12 cellular contexts compared by ENCODE assay signal in genomic region chr3:184766555-184767261, GRCh38. TPM values are rescaled to one million over a fixed set of nuclear protein-coding genes. Genes with fewer than 3 reads are reported as not detected.
DNase-seq lines count a peak whose midpoint lies in the region; ATAC-seq and FAIRE-seq lines count a peak whose summit lies in the region.
"Had no signal": no experiment of that assay in that cellular context is flagged by ENCODE, and none has a peak within 500 bp of the region (broad histone marks: within the 10 kb centered on the region; RNA-seq: fewer than 3 reads in every experiment).

No MANE protein-coding gene starts in this region.

- H3K9me3 Mint-ChIP-seq in activated CD4-positive, alpha-beta T cell treated with anti-CD3 and anti-CD28 coated beads for 36 hours (ENCODE audit: low read depth), result no peaks in the 10 kb centered on the region
- H3K9me3 Mint-ChIP-seq: CD4-positive, alpha-beta T cell had no signal

- DNase-seq in ACHN (peak; percentile 62), H4 (ENCODE audit: low spot score) (peak; percentile 39), RPMI8226 (peak; percentile 42), glomerular visceral epithelial cell (ENCODE audit: extremely low spot score) (peak; percentile 23), RCC 7860 (ENCODE audit: low spot score) (no peak), anterior cingulate cortex (lab: John Stamatoyannopoulos, UW) (no peak), NCI-H128 (lab: John Stamatoyannopoulos, UW; ENCODE audit: unreplicated experiment) (no peak)
- no peak for DNase-seq in activated CD4-positive, alpha-beta T cell treated with anti-CD3 and anti-CD28 coated beads for 36 hours
- DNase-seq: CD4-positive, alpha-beta T cell; kidney glomerular epithelial cell; NCI-H2107; stimulated activated CD4-positive, alpha-beta T cell treated with anti-CD3 and anti-CD28 coated beads, Interleukin-15, amount 100 ng/mL, for 24 hours had no signal

- H3K27me3 Mint-ChIP-seq in activated CD4-positive, alpha-beta T cell treated with anti-CD3 and anti-CD28 coated beads for 36 hours, result peaks cover 5% of the 10 kb centered on the region

- FAIRE-seq in RCC 7860 (lab: Jason Lieb, UNC), result no peak

- in situ Hi-C loops in ACHN (cut with HindIII; ENCODE audit: low pct_ligation_motif_present, low pct_unique_long_range_greater_than_20kb, low sequenced_read_pairs), result no loop called here

- H3K4me3 Mint-ChIP-seq in activated CD4-positive, alpha-beta T cell treated with anti-CD3 and anti-CD28 coated beads for 36 hours, result no peak overlapping the region
- H3K4me3 Mint-ChIP-seq: CD4-positive, alpha-beta T cell had no signal

- intact Hi-C loops in activated CD4-positive, alpha-beta T cell treated with anti-CD3 and anti-CD28 coated beads for 36 hours (cut with DNase I, micrococcal nuclease), result no loop called here

- H3K27ac Mint-ChIP-seq in activated CD4-positive, alpha-beta T cell treated with anti-CD3 and anti-CD28 coated beads for 36 hours, result no peak overlapping the region
- H3K27ac Mint-ChIP-seq: CD4-positive, alpha-beta T cell had no signal

- CTCF ChIA-PET in activated CD4-positive, alpha-beta T cell treated with anti-CD3 and anti-CD28 coated beads for 36 hours (lab: Charles Lee), result interaction anchor here (0.6 kb wide), 1 partner anchor 95 kb away, joined by 3 read pairs; no protein-coding TSS in a partner anchor

- POLR2A ChIA-PET in activated CD4-positive, alpha-beta T cell treated with anti-CD3 and anti-CD28 coated beads for 36 hours (lab: Charles Lee), result no interaction called here

- no peaks in the 10 kb centered on the region for H3K36me3 Mint-ChIP-seq in activated CD4-positive, alpha-beta T cell treated with anti-CD3 and anti-CD28 coated beads for 36 hours (ENCODE audit: low read depth)

- H3K4me1 Mint-ChIP-seq in activated CD4-positive, alpha-beta T cell treated with anti-CD3 and anti-CD28 coated beads for 36 hours, result no peaks in the 10 kb centered on the region

- ATAC-seq in activated CD4-positive, alpha-beta T cell treated with anti-CD3 and anti-CD28 coated beads for 36 hours, result no peak

RNA-seq across cellular contexts. Expression of gene VPS8, which starts 45.3 kb away (rescaled TPM):
- 37.8 and 47.1 TPM in 2 replicates for total RNA-seq in H4 (2014; rRNA removed; shearing (Covaris generic))
- total RNA-seq in activated CD4-positive, alpha-beta T cell treated with anti-CD3 and anti-CD28 coated beads for 36 hours, result 10 to 100 TPM; 24.7 to 33.9 TPM

RNA-seq across cellular contexts. Expression of gene MAGEF1, which starts 54.8 kb away (rescaled TPM):
- 51.8 and 55.4 TPM in 2 replicates for total RNA-seq in H4 (2014; rRNA removed; shearing (Covaris generic))
- total RNA-seq in activated CD4-positive, alpha-beta T cell treated with anti-CD3 and anti-CD28 coated beads for 36 hours, result 10 to 100 TPM; 13.6 to 14.3 TPM

Comparison
In these comparisons a context has a peak if more than half of its experiments do, and no peak if none do; other contexts are left out.
1. DNase-seq: peak in ACHN (single experiment), H4 (single experiment), RPMI8226 (single experiment) and glomerular visceral epithelial cell (single experiment); none in RCC 7860 (single experiment), anterior cingulate cortex (0 of 58), NCI-H128 (single experiment) and activated CD4-positive, alpha-beta T cell treated with anti-CD3 and anti-CD28 coated beads for 36 hours (single experiment).